1 cellular context compared by ENCODE assay signal in genomic region chr5:132466453-132467291, GRCh38.
TF ChIP-seq lines count a peak whose summit lies in the region.

No MANE protein-coding gene starts in this region.

TF ChIP-seq in HepG2, 621 proteins besides CTCF, POLR2A, EP300 and RAD21 (continued from another document):
- TF ChIP-seq ZFP91 (CRISPR knock-in tag; IDR thresholded peaks at IDR 0.05; ENCODE audit: borderline replicate concordance) (peak; percentile 73), SNAPC4 (CRISPR knock-in tag; IDR thresholded peaks at IDR 0.05) (no peak), SALL1 (CRISPR knock-in tag; IDR thresholded peaks at IDR 0.05) (peak; percentile 31), NR2C2 (CRISPR knock-in tag; IDR thresholded peaks at IDR 0.05; ENCODE audit: borderline replicate concordance) (peak; percentile 37; the same call in 1 of the 2 replicates), RXRB (CRISPR knock-in tag; IDR thresholded peaks at IDR 0.05; ENCODE audit: borderline replicate concordance) (peak; percentile 47; the same call in 1 of the 2 replicates), ZNF572 (CRISPR knock-in tag; IDR thresholded peaks at IDR 0.05) (0 out of 2 replicates have a peak, but pooled peaks have one; percentile 25), KAT7 (CRISPR knock-in tag; IDR thresholded peaks at IDR 0.05; ENCODE audit: borderline replicate concordance) (peak; percentile 61; the same call in 1 of the 2 replicates), ARID4A (CRISPR knock-in tag; IDR thresholded peaks at IDR 0.05; ENCODE audit: borderline replicate concordance) (0 out of 2 replicates have a peak, but pooled peaks have one; percentile 1), KDM3A (CRISPR knock-in tag; IDR thresholded peaks at IDR 0.05; ENCODE audit: low read depth) (no peak), NFYC (CRISPR knock-in tag; IDR thresholded peaks at IDR 0.05) (peak; percentile 60; the same call in 1 of the 2 replicates), NFYB (CRISPR knock-in tag; IDR thresholded peaks at IDR 0.05) (peak; percentile 46), ZNF761 (CRISPR knock-in tag; conservative IDR thresholded peaks at IDR 0.05) (0 out of 2 replicates have a peak, but pooled peaks have one; percentile 46), ZFX (CRISPR knock-in tag; IDR thresholded peaks at IDR 0.05; ENCODE audit: low read depth) (peak; percentile 40), SRSF9 (IDR thresholded peaks at IDR 0.05; ENCODE audit: borderline replicate concordance, insufficient read depth, low read depth, low read length, poor library complexity, severe bottlenecking) (no peak), SOX5 (CRISPR knock-in tag; IDR thresholded peaks at IDR 0.05; ENCODE audit: borderline replicate concordance) (0 out of 2 replicates have a peak, but pooled peaks have one; percentile 28), REPIN1 (CRISPR knock-in tag; IDR thresholded peaks at IDR 0.05; ENCODE audit: borderline replicate concordance, low read depth) (peak; percentile 33; the same call in 1 of the 2 replicates), PAXIP1 (CRISPR knock-in tag; conservative IDR thresholded peaks at IDR 0.05) (0 out of 2 replicates have a peak, but pooled peaks have one; percentile 38), RFX5 (IDR thresholded peaks at IDR 0.05; ENCODE audit: low read depth, low read length) (peak; percentile 85), ZNF768 (CRISPR knock-in tag; IDR thresholded peaks at IDR 0.05) (0 out of 2 replicates have a peak, but pooled peaks have one; percentile 14), BCL6 (CRISPR knock-in tag; IDR thresholded peaks at IDR 0.05) (peak; percentile 20; the same call in 1 of the 2 replicates), ZNF792 (CRISPR knock-in tag; IDR thresholded peaks at IDR 0.05) (0 out of 2 replicates have a peak, but pooled peaks have one; percentile 11), ZNF263 (CRISPR knock-in tag; IDR thresholded peaks at IDR 0.05) (peak; percentile 72; the same call in 1 of the 2 replicates), ZUFSP (CRISPR knock-in tag; IDR thresholded peaks at IDR 0.05; ENCODE audit: borderline replicate concordance) (no peak), MAF1 (CRISPR knock-in tag; IDR thresholded peaks at IDR 0.05; ENCODE audit: borderline replicate concordance) (no peak), HNF4A (CRISPR knock-in tag; IDR thresholded peaks at IDR 0.05) (peak; percentile 91)
